In the genomic region with DNA sequence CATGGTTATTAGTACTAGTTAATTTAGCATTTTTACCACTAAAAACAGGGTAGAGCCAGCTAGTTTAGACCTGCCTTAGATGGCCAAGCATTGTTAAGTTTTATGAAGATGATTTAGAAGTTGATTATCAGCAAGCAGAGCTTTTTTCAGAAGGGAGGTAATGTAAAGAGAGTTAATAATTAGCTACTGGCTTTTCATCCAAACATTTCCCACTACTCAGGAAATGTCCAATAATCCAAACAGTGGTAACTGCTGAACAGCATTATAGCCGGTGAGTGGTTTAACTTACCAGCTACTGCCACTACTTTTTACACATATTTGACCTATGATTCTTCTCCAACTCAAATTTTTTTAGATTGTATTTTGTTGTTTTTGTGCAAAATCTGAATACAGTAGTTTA, we compare ENCODE assay signal across 11 cellular contexts. TPM values are rescaled to one million over a fixed set of nuclear protein-coding genes. Genes with fewer than 3 reads are reported as not detected.
A peak's percentile ranks its signal among the peaks of the same experiment; 100 is the strongest.
DNase-seq lines count a peak whose midpoint lies in the region; ATAC-seq and TF ChIP-seq lines count a peak whose summit lies in the region.
"Had no signal": no experiment of that assay in that cellular context is flagged by ENCODE, and none has a peak within 500 bp of the region (broad histone marks: within the 10 kb centered on the region; RNA-seq: fewer than 3 reads in every experiment).

No MANE protein-coding gene starts in this region.

- no peak for TF ChIP-seq CTCF in 22Rv1 (IDR thresholded peaks at IDR 0.05)
- no peak for TF ChIP-seq CTCF in HFFc6 (IDR thresholded peaks at IDR 0.05)
- TF ChIP-seq CTCF in GM10266 (IDR thresholded peaks at IDR 0.05; ENCODE audit: control insufficient read depth, insufficient read depth, low read depth, missing control alignments): no peak

- peak overlapping the region; percentile 98 for H3K4me3 Mint-ChIP-seq in HFFc6
- H3K4me3 Mint-ChIP-seq in central memory CD8-positive, alpha-beta T cell: peak overlapping the region; percentile 12
- peak overlapping the region; percentile 80 for H3K4me3 Mint-ChIP-seq in natural killer cell treated with Interleukin-12 subunit alpha and Interleukin-12 subunit beta and Interleukin-15 and Interleukin-18, amount 100 ng/mL, for 72 hours

- DNase-seq in HFFc6 (no peak), OCI-M2 (lab: John Stamatoyannopoulos, UW; ENCODE audit: unreplicated experiment) (no peak), GM10266 (ENCODE audit: extremely low spot score) (no peak)
- no peak for DNase-seq in central memory CD8-positive, alpha-beta T cell (ENCODE audit: low spot score in 2 of 2)
- DNase-seq in natural killer cell treated with Interleukin-12 subunit alpha and Interleukin-12 subunit beta and Interleukin-15 and Interleukin-18, amount 100 ng/mL, for 72 hours (ENCODE audit: low spot score): no peak
- DNase-seq: KBM-7; stimulated activated CD4-positive, alpha-beta T cell treated with anti-CD3 and anti-CD28 coated beads, Interleukin-1b, Interleukin-23, amount 100 ng/mL, for 48 hours had no signal

- H3K27ac ChIP-seq in 22Rv1: peak overlapping the region; percentile 86

- H3K36me3 Mint-ChIP-seq in HFFc6 (ENCODE audit: low read depth): peaks cover 23% of the 10 kb centered on the region
- no peaks in the 10 kb centered on the region for H3K36me3 Mint-ChIP-seq in central memory CD8-positive, alpha-beta T cell (ENCODE audit: insufficient read depth)
- H3K36me3 Mint-ChIP-seq in natural killer cell treated with Interleukin-12 subunit alpha and Interleukin-12 subunit beta and Interleukin-15 and Interleukin-18, amount 100 ng/mL, for 72 hours: peaks cover 21% of the 10 kb centered on the region

- no peaks in the 10 kb centered on the region for H3K9me3 Mint-ChIP-seq in HFFc6
- H3K9me3 Mint-ChIP-seq in central memory CD8-positive, alpha-beta T cell: no peaks in the 10 kb centered on the region
- peaks cover 4% of the 10 kb centered on the region for H3K9me3 Mint-ChIP-seq in natural killer cell treated with Interleukin-12 subunit alpha and Interleukin-12 subunit beta and Interleukin-15 and Interleukin-18, amount 100 ng/mL, for 72 hours

- H3K27ac Mint-ChIP-seq in HFFc6: peak overlapping the region; percentile 37
- H3K27ac Mint-ChIP-seq in central memory CD8-positive, alpha-beta T cell (ENCODE audit: low read depth): no peak overlapping the region
- H3K27ac Mint-ChIP-seq in natural killer cell treated with Interleukin-12 subunit alpha and Interleukin-12 subunit beta and Interleukin-15 and Interleukin-18, amount 100 ng/mL, for 72 hours: peak overlapping the region; percentile 72 to 98

- H3K4me1 Mint-ChIP-seq in HFFc6 (ENCODE audit: low read depth): peaks cover 72% of the 10 kb centered on the region
- peaks cover 34% of the 10 kb centered on the region for H3K4me1 Mint-ChIP-seq in central memory CD8-positive, alpha-beta T cell
- peaks cover 43 to 45% of the 10 kb centered on the region in 2 donors for H3K4me1 Mint-ChIP-seq in natural killer cell treated with Interleukin-12 subunit alpha and Interleukin-12 subunit beta and Interleukin-15 and Interleukin-18, amount 100 ng/mL, for 72 hours (ENCODE audit: low read depth in 2 of 2)

- ATAC-seq in central memory CD8-positive, alpha-beta T cell (replicated peaks; ENCODE audit: extremely low read depth, poor library complexity, severe bottlenecking): no peak
- ATAC-seq in natural killer cell treated with Interleukin-12 subunit alpha and Interleukin-12 subunit beta and Interleukin-15 and Interleukin-18, amount 100 ng/mL, for 72 hours: no peak
- ATAC-seq in HG03342 (IDR thresholded peaks at IDR 0.05; ENCODE audit: unreplicated experiment): no peak
- no peak for ATAC-seq in HG02970 (IDR thresholded peaks at IDR 0.05; ENCODE audit: low FRiP score, unreplicated experiment)
- ATAC-seq: HCT116 had no signal

- H3K27me3 Mint-ChIP-seq in HFFc6 (ENCODE audit: insufficient read depth): no peaks in the 10 kb centered on the region; the same call in 1 of the 2 replicates
- H3K27me3 Mint-ChIP-seq in central memory CD8-positive, alpha-beta T cell: peaks cover 12% of the 10 kb centered on the region
- H3K27me3 Mint-ChIP-seq in natural killer cell treated with Interleukin-12 subunit alpha and Interleukin-12 subunit beta and Interleukin-15 and Interleukin-18, amount 100 ng/mL, for 72 hours: peaks cover 2 to 18% of the 10 kb centered on the region in 2 donors

RNA-seq across cellular contexts. Expression of a gene that starts 1.7 kb away (rescaled TPM):
- total RNA-seq in HFFc6 (2021; fragmentation: NEBNext Ultra II Directional; extraction: Animal tissue kit (Norgen Biotek cat#: 25700)): 100 to 1,000 TPM in 1 of 6 experiments, 10 to 100 TPM in 5; 46.9 to 101 (median 83.9) TPM
- total RNA-seq in natural killer cell treated with Interleukin-12 subunit alpha and Interleukin-12 subunit beta and Interleukin-15 and Interleukin-18, amount 100 ng/mL, for 72 hours: 100 to 1,000 TPM; 129 to 136 TPM

RNA-seq across cellular contexts. Expression of a gene that starts 1.7 kb away (rescaled TPM):
- 10 to 100 TPM; 52.6 to 77.2 (median 72.8) TPM for total RNA-seq in HFFc6 (2021; fragmentation: NEBNext Ultra II Directional; extraction: Animal tissue kit (Norgen Biotek cat#: 25700))
- 100 to 1,000 TPM in 1 of 2 donors, 10 to 100 TPM in 1; 71.4 to 122 TPM for total RNA-seq in natural killer cell treated with Interleukin-12 subunit alpha and Interleukin-12 subunit beta and Interleukin-15 and Interleukin-18, amount 100 ng/mL, for 72 hours

Comparison
In these comparisons a context has a peak if more than half of its experiments do, and no peak if none do; other contexts are left out.
1. H3K4me3 Mint-ChIP-seq: peak in every context shown above with its lines; median percentile 98 in HFFc6; 80 in natural killer cell treated with Interleukin-12 subunit alpha and Interleukin-12 subunit beta and Interleukin-15 and Interleukin-18, amount 100 ng/mL, for 72 hours; 12 in central memory CD8-positive, alpha-beta T cell.